Comparison of ENCODE assay signal across 30 cellular contexts in the genomic region with DNA sequence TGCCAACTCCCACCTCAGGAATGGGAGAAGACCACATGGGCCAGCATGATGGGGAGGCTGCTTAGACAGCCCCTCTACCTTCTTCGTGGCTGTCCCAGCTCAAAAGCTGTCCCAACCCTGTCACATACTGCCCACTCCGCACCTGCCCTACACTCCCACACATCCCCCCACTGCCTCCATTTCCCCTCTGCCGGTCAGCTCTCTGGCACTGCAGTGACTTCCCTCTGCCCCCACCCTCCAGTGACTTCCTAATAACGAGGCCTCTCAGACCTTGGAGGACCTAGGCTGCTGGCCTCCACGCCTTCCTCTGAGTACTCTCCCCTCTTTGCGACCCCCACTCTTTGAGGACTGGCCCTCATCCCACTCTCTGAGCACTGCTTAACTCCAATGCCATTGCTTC. TPM values are rescaled to one million over a fixed set of nuclear protein-coding genes. Genes with fewer than 3 reads are reported as not detected.
"Had no signal": no experiment of that assay in that cellular context is flagged by ENCODE, and none has a peak within 500 bp of the region (broad histone marks: within the 10 kb centered on the region; RNA-seq: fewer than 3 reads in every experiment).

No MANE protein-coding gene starts in this region.

- H3K27me3 ChIP-seq: breast epithelium, gastrocnemius medialis, ovary, thyroid gland had no signal

- H3K4me3 Mint-ChIP-seq: activated T-cell treated with anti-CD3 and anti-CD28 coated beads, Interleukin-2, amount 50 U/mL, for 72 hours; mesothelial cell of epicardium; stimulated activated memory B cell treated with anti-CD40 and anti-IgM and Interleukin-4, amounts not matched to agents 10 μg/mL and 1 μg/mL and 100 μg/mL, for 72 hours; stimulated activated naive CD8-positive, alpha-beta T cell treated with anti-CD3 and anti-CD28 coated beads, Interleukin-15, amount 100 ng/mL, for 72 hours; T-cell; T-helper 2 cell treated with Interferon-gamma antibody and Interleukin-4, amounts not matched to agents 5 μg/mL and 100 μg/mL, for 36 hours had no signal

- ATAC-seq: activated naive CD4-positive, alpha-beta T cell treated with anti-CD3 and anti-CD28 coated beads, Interleukin-2, amount 50 U/mL, for 72 hours; activated T-cell treated with anti-CD3 and anti-CD28 coated beads, Interleukin-2, amount 50 U/mL, for 72 hours; gastrocnemius medialis; left colon; sciatic nerve; stimulated activated memory B cell treated with anti-CD40 and anti-IgM and Interleukin-4, amounts not matched to agents 10 μg/mL and 1 μg/mL and 100 μg/mL, for 72 hours; stimulated activated naive CD8-positive, alpha-beta T cell treated with anti-CD3 and anti-CD28 coated beads, Interleukin-15, amount 100 ng/mL, for 72 hours; T-cell had no signal

- H3K36me3 ChIP-seq: breast epithelium, gastrocnemius medialis, ovary, prostate gland, thyroid gland had no signal

- DNase-seq: activated CD4-positive, alpha-beta T cell treated with anti-CD3 and anti-CD28 coated beads for 4 hours; activated CD4-positive, alpha-beta T cell treated with anti-CD3 and anti-CD28 coated beads, Interleukin-2, amount 50 U/mL, for 4 hours; activated naive CD4-positive, alpha-beta T cell; activated T-cell treated with anti-CD3 and anti-CD28 coated beads for 4 hours; activated T-cell treated with anti-CD3 and anti-CD28 coated beads, Interleukin-2, amount 50 U/mL, for 72 hours; central memory CD4-positive, alpha-beta T cell; dermis blood vessel endothelial cell; effector CD8-positive, alpha-beta T cell; gastrocnemius medialis; hippocampal formation; kidney; left colon; naive B cell; ovary; retina; stimulated activated CD4-positive, alpha-beta T cell treated with anti-CD3 and anti-CD28 coated beads, Interleukin-4, amount 100 ng/mL, for 4 hours; stimulated activated CD8-positive, alpha-beta memory T cell treated with anti-CD3 and anti-CD28 coated beads, Interleukin-4, amount 100 ng/mL, for 48 hours; stimulated activated naive CD8-positive, alpha-beta T cell treated with anti-CD3 and anti-CD28 coated beads, Interleukin-15, amount 100 ng/mL, for 72 hours; T-cell had no signal

- H3K9me3 Mint-ChIP-seq: activated naive CD4-positive, alpha-beta T cell treated with anti-CD3 and anti-CD28 coated beads, Interleukin-2, amount 50 U/mL, for 72 hours; activated T-cell treated with anti-CD3 and anti-CD28 coated beads, Interleukin-2, amount 50 U/mL, for 72 hours; mesothelial cell of epicardium; stimulated activated memory B cell treated with anti-CD40 and anti-IgM and Interleukin-4, amounts not matched to agents 10 μg/mL and 1 μg/mL and 100 μg/mL, for 72 hours; stimulated activated naive CD8-positive, alpha-beta T cell treated with anti-CD3 and anti-CD28 coated beads, Interleukin-15, amount 100 ng/mL, for 72 hours; T-cell; T-helper 2 cell treated with Interferon-gamma antibody and Interleukin-4, amounts not matched to agents 5 μg/mL and 100 μg/mL, for 36 hours had no signal

- H3K9me3 ChIP-seq: breast epithelium, gastrocnemius medialis, ovary, prostate gland, thyroid gland had no signal

- H3K4me3 ChIP-seq: breast epithelium, gastrocnemius medialis, ovary, prostate gland, skin epidermis, thyroid gland had no signal

- H3K27ac Mint-ChIP-seq: activated T-cell treated with anti-CD3 and anti-CD28 coated beads, Interleukin-2, amount 50 U/mL, for 72 hours; mesothelial cell of epicardium; naive B cell; stimulated activated memory B cell treated with anti-CD40 and anti-IgM and Interleukin-4, amounts not matched to agents 10 μg/mL and 1 μg/mL and 100 μg/mL, for 72 hours; T-cell; T-helper 2 cell treated with Interferon-gamma antibody and Interleukin-4, amounts not matched to agents 5 μg/mL and 100 μg/mL, for 36 hours had no signal

- H3K27ac ChIP-seq: breast epithelium, gastrocnemius medialis, ovary, prostate gland, VCaP had no signal

- H3K36me3 Mint-ChIP-seq: activated naive CD4-positive, alpha-beta T cell treated with anti-CD3 and anti-CD28 coated beads, Interleukin-2, amount 50 U/mL, for 72 hours; mesothelial cell of epicardium; naive B cell; stimulated activated memory B cell treated with anti-CD40 and anti-IgM and Interleukin-4, amounts not matched to agents 10 μg/mL and 1 μg/mL and 100 μg/mL, for 72 hours; T-cell had no signal

- H3K4me1 ChIP-seq: prostate gland had no signal

RNA-seq across cellular contexts. Expression of gene KY, which starts 45.3 kb away (rescaled TPM):
- total RNA-seq: activated naive CD4-positive, alpha-beta T cell treated with anti-CD3 and anti-CD28 coated beads, Interleukin-2, amount 50 U/mL, for 72 hours; activated T-cell treated with anti-CD3 and anti-CD28 coated beads, Interleukin-2, amount 50 U/mL, for 72 hours; dermis blood vessel endothelial cell; epithelial cell of proximal tubule; mesothelial cell of epicardium; T-cell had no signal
